19 cellular contexts compared by ENCODE assay signal in the genomic region with DNA sequence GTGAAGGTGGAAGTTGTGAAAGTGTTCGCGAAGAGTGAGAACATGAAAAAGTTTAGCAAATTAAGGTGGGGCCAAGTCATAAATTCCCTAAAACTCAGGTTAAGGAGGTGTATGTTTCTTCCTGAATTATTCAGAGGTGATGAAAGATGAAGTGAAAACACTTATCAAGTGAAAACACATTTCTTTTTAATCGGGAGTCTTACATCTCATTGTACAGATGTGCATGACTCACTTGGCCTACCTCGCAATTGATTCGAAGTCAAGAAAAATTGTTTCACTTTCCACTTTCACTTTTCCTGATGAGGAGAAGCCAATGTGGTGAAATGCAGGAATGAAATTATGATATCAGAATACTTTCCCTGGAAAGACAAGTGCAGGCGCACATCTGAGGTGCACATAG.
DNase-seq lines count a peak whose midpoint lies in the region; ATAC-seq and TF ChIP-seq lines count a peak whose summit lies in the region.
"Had no signal": no experiment of that assay in that cellular context is flagged by ENCODE, and none has a peak within 500 bp of the region (broad histone marks: within the 10 kb centered on the region; RNA-seq: fewer than 3 reads in every experiment).

No MANE protein-coding gene starts in this region.

- no peak for ATAC-seq in Panc1
- peak; percentile 85 for ATAC-seq in esophagus mucosa
- ATAC-seq in HG02763 (IDR thresholded peaks at IDR 0.05; ENCODE audit: unreplicated experiment): no peak
- ATAC-seq in HG03571 (IDR thresholded peaks at IDR 0.05; ENCODE audit: unreplicated experiment): no peak
- ATAC-seq: activated CD8-positive, alpha-beta T cell treated with anti-CD3 and anti-CD28 coated beads for 36 hours; right cardiac atrium had no signal

- H3K4me1 ChIP-seq in Panc1 (ENCODE audit: control insufficient read depth, insufficient read depth, low read length) (no peaks in the 10 kb centered on the region), uterus (no peaks in the 10 kb centered on the region)

- intact Hi-C loops in Panc1 (cut with micrococcal nuclease; ENCODE audit: unreplicated experiment): no loop called here
- intact Hi-C loops in uterus (cut with DNase I; ENCODE audit: low total_unique reads): no loop called here

- H3K9me3 ChIP-seq in Panc1 (ENCODE audit: control insufficient read depth, insufficient read depth, low read depth, low read length) (no peaks in the 10 kb centered on the region), uterus (no peaks in the 10 kb centered on the region)

- DNase-seq in EL: peak; percentile 4
- DNase-seq in Panc1 (ENCODE audit: low read depth, low spot score): peak; percentile 12
- DNase-seq in non-pigmented ciliary epithelial cell (ENCODE audit: low read depth): peak; percentile 27
- DNase-seq in uterus: no peak
- DNase-seq in T-helper 9 cell: no peak
- DNase-seq: activated CD8-positive, alpha-beta T cell treated with anti-CD3 and anti-CD28 coated beads for 36 hours; AML-193; H9; head of caudate nucleus; islet precursor cell; NCI-H1048; NCI-H2171 treated with DMSO at 0.1 percent for 48 hours; NCI-H82; right cardiac atrium; stimulated activated CD4-positive, alpha-beta T cell treated with anti-CD3 and anti-CD28 coated beads, Interleukin-1b, Interleukin-23, amount 100 ng/mL, for 48 hours had no signal

- H3K4me3 ChIP-seq in Panc1 (ENCODE audit: low read depth in 2 of 2, low read length in 2 of 2): peak overlapping the region in 1 of 2 experiments; percentile 6; a peak in 1 of 4 replicates
- no peak overlapping the region for H3K4me3 ChIP-seq in uterus

- H3K27me3 ChIP-seq in Panc1 (ENCODE audit: control insufficient read depth, insufficient read depth, low read length): no peaks in the 10 kb centered on the region
- H3K27me3 ChIP-seq in uterus: no peaks in the 10 kb centered on the region

- TF ChIP-seq CTCF in Panc1 (IDR thresholded peaks at IDR 0.05): no peak
- no peak for TF ChIP-seq CTCF in uterus (IDR thresholded peaks at IDR 0.05)

- TF ChIP-seq POLR2A in uterus (IDR thresholded peaks at IDR 0.05): no peak

- H3K36me3 ChIP-seq in Panc1 (ENCODE audit: control insufficient read depth, insufficient read depth, low read length) (no peaks in the 10 kb centered on the region), uterus (no peaks in the 10 kb centered on the region)

- CTCF ChIA-PET in Panc1 (lab: Charles Lee): no interaction called here

- BruUV-seq in Panc1 (replicated peaks; lab: Mats Ljungman, UMichigan): no TSS peak

- POLR2A ChIA-PET in Panc1 (lab: Charles Lee): no interaction called here

- in situ Hi-C loops in Panc1 (cut with HindIII; ENCODE audit: low pct_unique_long_range_greater_than_20kb, low sequenced_read_pairs): no loop called here

- H3K27ac ChIP-seq in Panc1 (ENCODE audit: low read length): no peak overlapping the region
- H3K27ac ChIP-seq in uterus: no peak overlapping the region
- H3K27ac ChIP-seq: VCaP had no signal

Comparison
In these comparisons a context has a peak if more than half of its experiments do, and no peak if none do; other contexts are left out.
1. DNase-seq: peak in EL (single experiment), Panc1 (single experiment) and non-pigmented ciliary epithelial cell (single experiment); none in uterus (0 of 2) and T-helper 9 cell (single experiment).